28 cellular contexts compared by ENCODE assay signal in the genomic region with DNA sequence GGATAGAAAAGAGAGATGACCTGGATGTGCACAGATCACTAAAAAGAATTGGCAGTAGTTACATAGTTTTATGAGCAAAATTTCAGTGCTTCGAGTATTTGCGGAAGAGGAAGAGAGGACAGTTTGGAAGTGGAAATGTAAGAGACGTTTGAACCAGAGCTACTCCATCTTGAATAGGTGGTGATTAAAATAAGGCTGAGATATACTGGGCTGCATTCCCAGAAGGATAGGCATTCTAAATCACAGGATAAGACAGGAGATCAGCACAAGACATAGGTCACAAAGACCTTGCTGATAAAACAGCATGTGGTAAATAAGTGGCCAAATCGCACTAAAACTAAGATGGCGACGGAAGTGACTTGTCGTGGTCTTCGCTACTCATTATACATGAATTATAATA.
"Had no signal": no experiment of that assay in that cellular context is flagged by ENCODE, and none has a peak within 500 bp of the region (broad histone marks: within the 10 kb centered on the region; RNA-seq: fewer than 3 reads in every experiment).

No MANE protein-coding gene starts in this region.

- H3K9me3 Mint-ChIP-seq: neural progenitor cell had no signal

- H2AFZ ChIP-seq: neural progenitor cell had no signal

- DNase-seq: islet precursor cell; left ventricle myocardium inferior; mesendoderm; naive B cell; natural killer cell; nephron progenitor cell; occipital lobe; ovary; retina; right cardiac atrium; sigmoid colon; small intestine; spleen; stimulated activated CD4-positive, alpha-beta T cell treated with anti-CD3 and anti-CD28 coated beads, Interleukin-4, amount 100 ng/mL, for 24 hours; stimulated activated naive CD4-positive, alpha-beta T cell; tibial artery; trophoblast cell; upper lobe of right lung had no signal

- H3K36me3 Mint-ChIP-seq: mesothelial cell of epicardium; naive B cell; natural killer cell; neural progenitor cell; stimulated activated effector memory CD8-positive, alpha-beta T cell treated with anti-CD3 and anti-CD28 coated beads, Interleukin-12 subunit alpha, Interleukin-12 subunit beta, amount 100 ng/mL, for 72 hours had no signal

- H3K27me3 Mint-ChIP-seq: naive B cell; stimulated activated naive CD8-positive, alpha-beta T cell treated with anti-CD3 and anti-CD28 coated beads, Interleukin-15, Interleukin-2, amounts not matched to agents 100 ng/mL and 50 ng/mL, for 24 hours had no signal

- H3K4me3 ChIP-seq: left ventricle myocardium inferior, lung, neural progenitor cell, ovary, prostate gland, sigmoid colon, spleen, suprapubic skin, thoracic aorta, tibial artery, upper lobe of right lung had no signal

- H3K9ac ChIP-seq: neural progenitor cell had no signal

- ATAC-seq: natural killer cell; right cardiac atrium; stimulated activated effector memory CD8-positive, alpha-beta T cell treated with anti-CD3 and anti-CD28 coated beads, Interleukin-12 subunit alpha, Interleukin-12 subunit beta, amount 100 ng/mL, for 72 hours; upper lobe of right lung had no signal

- H3K27ac ChIP-seq: left ventricle myocardium inferior, neural progenitor cell, neutrophil, ovary, prostate gland, sigmoid colon, spleen, suprapubic skin, thoracic aorta, tibial artery, upper lobe of right lung had no signal

- H3K27me3 ChIP-seq: neural progenitor cell, neutrophil, ovary, sigmoid colon, spleen, suprapubic skin, tibial artery, upper lobe of right lung had no signal

- H3K4me2 ChIP-seq: neural progenitor cell had no signal

- H3K9me3 ChIP-seq: neutrophil, ovary, prostate gland, sigmoid colon, suprapubic skin, thoracic aorta, tibial artery, upper lobe of right lung had no signal

- FAIRE-seq: small intestine, urothelium cell line had no signal

- H3K4me3 Mint-ChIP-seq: mesothelial cell of epicardium; naive B cell; natural killer cell; nephron progenitor cell; neural progenitor cell; stimulated activated effector memory CD8-positive, alpha-beta T cell treated with anti-CD3 and anti-CD28 coated beads, Interleukin-12 subunit alpha, Interleukin-12 subunit beta, amount 100 ng/mL, for 72 hours; stimulated activated naive CD8-positive, alpha-beta T cell treated with anti-CD3 and anti-CD28 coated beads, Interleukin-15, Interleukin-2, amounts not matched to agents 100 ng/mL and 50 ng/mL, for 24 hours had no signal

- H3K4me1 Mint-ChIP-seq: mesothelial cell of epicardium; naive B cell; natural killer cell; nephron progenitor cell; neural progenitor cell; stimulated activated effector memory CD8-positive, alpha-beta T cell treated with anti-CD3 and anti-CD28 coated beads, Interleukin-12 subunit alpha, Interleukin-12 subunit beta, amount 100 ng/mL, for 72 hours had no signal

- H3K27ac Mint-ChIP-seq: mesothelial cell of epicardium; naive B cell; natural killer cell; nephron progenitor cell; neural progenitor cell; stimulated activated effector memory CD8-positive, alpha-beta T cell treated with anti-CD3 and anti-CD28 coated beads, Interleukin-12 subunit alpha, Interleukin-12 subunit beta, amount 100 ng/mL, for 72 hours; stimulated activated naive CD8-positive, alpha-beta T cell treated with anti-CD3 and anti-CD28 coated beads, Interleukin-15, Interleukin-2, amounts not matched to agents 100 ng/mL and 50 ng/mL, for 24 hours had no signal

- H3K36me3 ChIP-seq: left ventricle myocardium inferior, neural progenitor cell, neutrophil, ovary, prostate gland, sigmoid colon, spleen, suprapubic skin, thoracic aorta, tibial artery, upper lobe of right lung had no signal

- H3K4me1 ChIP-seq: left ventricle myocardium inferior, neural progenitor cell, prostate gland, sigmoid colon, spleen, suprapubic skin, tibial artery, upper lobe of right lung had no signal
